7 cellular contexts compared by ENCODE assay signal in the genomic region with DNA sequence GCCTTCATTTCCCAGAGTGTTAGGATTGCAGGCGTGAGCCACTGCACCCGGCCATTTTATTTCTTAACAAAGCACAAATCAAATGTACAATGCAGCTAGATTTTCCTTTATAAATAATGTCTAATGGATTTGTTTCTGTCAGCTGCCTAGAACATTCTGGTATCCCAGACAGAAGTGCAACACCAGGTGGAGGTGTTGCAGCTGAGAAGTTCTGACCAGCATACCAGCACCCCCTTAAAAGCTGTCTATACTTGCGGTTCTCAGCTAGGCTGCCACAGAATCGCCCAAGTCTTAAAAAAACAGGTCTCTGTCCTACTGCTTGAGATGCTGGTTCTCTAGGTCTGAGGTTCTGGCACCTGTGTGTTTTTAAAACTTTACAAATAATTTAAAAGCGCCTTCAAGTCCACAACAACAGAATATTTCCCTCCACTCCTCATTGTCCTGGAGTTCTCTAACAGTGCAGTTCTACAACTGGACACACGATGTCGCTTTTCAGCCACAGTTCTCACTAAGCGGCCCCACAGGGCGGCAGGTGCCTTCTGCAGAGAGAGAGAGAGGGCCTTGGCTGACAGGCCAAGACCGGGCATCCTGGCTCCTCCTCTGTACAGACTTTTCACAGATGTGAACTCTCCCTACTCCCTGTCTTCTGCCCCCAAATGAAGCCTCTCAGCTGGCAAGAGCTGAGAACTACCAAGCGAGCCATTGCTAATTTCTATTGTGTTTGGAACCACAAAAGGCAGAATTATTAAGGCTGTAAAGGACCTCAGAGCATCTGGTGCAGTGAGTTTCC. TPM values are rescaled to one million over a fixed set of nuclear protein-coding genes. Genes with fewer than 3 reads are reported as not detected.
DNase-seq lines count a peak whose midpoint lies in the region; ATAC-seq and TF ChIP-seq lines count a peak whose summit lies in the region.

No MANE protein-coding gene starts in this region.

- in situ Hi-C loops in GM13976 (cut with MboI; ENCODE audit: low sequenced_read_pairs, unreplicated experiment): no loop called here

- no peak for TF ChIP-seq POLR2A in heart left ventricle (IDR thresholded peaks at IDR 0.05)
- TF ChIP-seq POLR2A in prostate gland (IDR thresholded peaks at IDR 0.05): no peak

- no peaks in the 10 kb centered on the region for H3K79me2 ChIP-seq in SU-DHL-6 (ENCODE audit: insufficient read depth, low read length)

- H3K9ac ChIP-seq in SU-DHL-6 (ENCODE audit: low read length): no peak overlapping the region

- no peak overlapping the region for H2AFZ ChIP-seq in SU-DHL-6 (ENCODE audit: low read depth, low read length, severe bottlenecking)

- ATAC-seq in heart left ventricle (peak; percentile 49 to 86 (median 83)), aorta (ENCODE audit: low FRiP score) (peak; percentile 84)

- H3K4me2 ChIP-seq in SU-DHL-6 (ENCODE audit: low read depth, low read length, poor library complexity, severe bottlenecking): no peak overlapping the region

- WGBS in heart left ventricle, 4 donors: 29 to 32% (median 30%) methylated on average over 11 of the region's 11 CpGs
- WGBS in prostate gland: 22% methylated on average over 11 of the region's 11 CpGs
- WGBS in aorta, 2 donors: 20% methylated on average over 11 of the region's 11 CpGs

- H3K9me3 ChIP-seq in SU-DHL-6 (ENCODE audit: insufficient read depth, low read length) (no peaks in the 10 kb centered on the region), heart left ventricle (no peaks in the 10 kb centered on the region), prostate gland (no peaks in the 10 kb centered on the region), aorta (ENCODE audit: control insufficient read depth, low read length) (no peaks in the 10 kb centered on the region)

- H3K36me3 ChIP-seq in SU-DHL-6 (ENCODE audit: low read length) (no peaks in the 10 kb centered on the region), heart left ventricle (no peaks in the 10 kb centered on the region), prostate gland (no peaks in the 10 kb centered on the region), aorta (ENCODE audit: control insufficient read depth in 1 of 2, insufficient read depth in 2 of 2, low read length in 1 of 2) (no peaks in the 10 kb centered on the region)

- H3K9me2 ChIP-seq in SU-DHL-6 (replicated peaks; ENCODE audit: insufficient read depth, low read length): no peaks in the 10 kb centered on the region

- DNase-seq in GM13976 (ENCODE audit: low spot score) (peak; percentile 84), NCI-H1417 (lab: John Stamatoyannopoulos, UW) (peak; percentile 67 to 91 (median 79)), heart left ventricle (peak; percentile 73 to 84 (median 76)), prostate gland (ENCODE audit: low spot score) (peak; percentile 74), aorta (peak; percentile 80 to 86)
- peak; percentile 43 for DNase-seq in activated naive CD8-positive, alpha-beta T cell treated with anti-CD3 and anti-CD28 coated beads, Interleukin-2, amount 50 U/mL, for 16 hours (ENCODE audit: low read depth, low spot score)

- H3F3A ChIP-seq in SU-DHL-6 (ENCODE audit: insufficient read depth): no peaks in the 10 kb centered on the region

- peak; percentile 90 for TF ChIP-seq CTCF in GM13976 (IDR thresholded peaks at IDR 0.05; ENCODE audit: borderline replicate concordance, control extremely low read depth, extremely low read depth, insufficient read depth, missing control alignments)
- TF ChIP-seq CTCF in SU-DHL-6 (IDR thresholded peaks at IDR 0.05; ENCODE audit: insufficient read depth, low read length, poor library complexity, severe bottlenecking): peak; percentile 68
- peak; percentile 90 to 98 (median 95) for TF ChIP-seq CTCF in heart left ventricle (IDR thresholded peaks at IDR 0.05)
- TF ChIP-seq CTCF in prostate gland (IDR thresholded peaks at IDR 0.05): peak; percentile 83 to 96 (median 90)

- H3K4me3 ChIP-seq in SU-DHL-6 (ENCODE audit: insufficient read depth, low read length, poor library complexity, severe bottlenecking) (no peak overlapping the region), heart left ventricle (no peak overlapping the region), prostate gland (no peak overlapping the region), aorta (ENCODE audit: low read length in 2 of 2) (no peak overlapping the region)

- peaks cover 0 to 19% (median 14%) of the 10 kb centered on the region in 12 donors for H3K4me1 ChIP-seq in heart left ventricle
- no peaks in the 10 kb centered on the region for H3K4me1 ChIP-seq in prostate gland (replicated peaks)
- peaks cover 0 to 2% of the 10 kb centered on the region in 2 donors for H3K4me1 ChIP-seq in aorta (ENCODE audit: control insufficient read depth in 1 of 2, insufficient read depth in 2 of 2, low read length in 2 of 2)

- no peaks in the 10 kb centered on the region for H3K27me3 ChIP-seq in SU-DHL-6 (ENCODE audit: low read length)
- peaks cover 0 to 3% (median 0%) of the 10 kb centered on the region in 9 donors for H3K27me3 ChIP-seq in heart left ventricle
- H3K27me3 ChIP-seq in prostate gland (replicated peaks; ENCODE audit: insufficient read depth): no peaks in the 10 kb centered on the region
- no peaks in the 10 kb centered on the region for H3K27me3 ChIP-seq in aorta (ENCODE audit: control insufficient read depth in 1 of 2, insufficient read depth in 2 of 2, low read length in 1 of 2)

- H3K27ac ChIP-seq in SU-DHL-6 (ENCODE audit: low read depth, low read length) (no peak overlapping the region), heart left ventricle (no peak overlapping the region), prostate gland (no peak overlapping the region), aorta (ENCODE audit: low read depth in 1 of 2, low read length in 2 of 2) (peak overlapping the region in 1 of 2 donors; percentile 14)

- no peaks in the 10 kb centered on the region for H4K20me1 ChIP-seq in SU-DHL-6 (ENCODE audit: low read depth, low read length)

- intact Hi-C loops in heart left ventricle (cut with DNase I) (loop anchor here (1.0 to 10.0 kb wide), 4 partner anchors 66 to 153 kb away; a partner anchor contains a TSS), prostate gland (cut with DNase I) (loop anchor here (1.0 kb wide), 1 partner anchor 66 kb away; no protein-coding TSS in a partner anchor), aorta (cut with DNase I) (loop anchor here (1.0 to 10.0 kb wide), 2 partner anchors 66 to 151 kb away; a partner anchor contains a TSS)

RNA-seq across cellular contexts. Expression of a gene that starts 32.6 kb away (rescaled TPM):
- total RNA-seq in heart left ventricle: 10 to 100 TPM in 8 of 9 donors, 1 to 10 TPM in 1; 9.7 to 24.0 (median 16.1) TPM
- 10 to 100 TPM; 11.6 to 17.0 TPM for polyA plus RNA-seq in heart left ventricle
- 1 to 10 TPM; 3.4 to 6.1 TPM for total RNA-seq in prostate gland
- 10 to 100 TPM in 1 of 2 donors, 1 to 10 TPM in 1; 6.9 to 32.9 TPM for total RNA-seq in aorta
- under 1 TPM; 0.41 to 0.50 TPM for polyA plus RNA-seq in aorta
